In the genomic region with DNA sequence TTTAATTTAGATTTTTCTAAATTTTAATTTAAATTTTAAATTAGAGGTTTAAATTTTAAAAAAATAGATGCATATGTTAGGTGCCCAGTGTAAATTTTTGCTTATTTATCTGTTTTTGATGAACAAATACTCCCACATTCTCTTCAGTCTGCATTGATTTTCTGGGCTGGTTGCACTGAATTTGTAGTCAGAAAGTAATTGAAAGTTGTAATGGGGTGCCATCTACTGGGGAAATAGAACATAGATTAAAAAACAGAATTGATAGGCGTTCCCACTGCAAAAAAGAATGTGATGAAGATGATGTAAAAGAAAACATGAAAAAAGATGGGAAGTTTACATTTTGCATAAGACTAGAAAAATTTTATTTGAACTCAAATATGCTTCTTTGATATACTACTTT, we compare ENCODE assay signal across 1 cellular context.
TF ChIP-seq lines count a peak whose summit lies in the region.

No MANE protein-coding gene starts in this region.

TF ChIP-seq in WTC11, 78 proteins besides CTCF, POLR2A, EP300 and RAD21 (continued from another document):
- TF ChIP-seq, protein P1, sequence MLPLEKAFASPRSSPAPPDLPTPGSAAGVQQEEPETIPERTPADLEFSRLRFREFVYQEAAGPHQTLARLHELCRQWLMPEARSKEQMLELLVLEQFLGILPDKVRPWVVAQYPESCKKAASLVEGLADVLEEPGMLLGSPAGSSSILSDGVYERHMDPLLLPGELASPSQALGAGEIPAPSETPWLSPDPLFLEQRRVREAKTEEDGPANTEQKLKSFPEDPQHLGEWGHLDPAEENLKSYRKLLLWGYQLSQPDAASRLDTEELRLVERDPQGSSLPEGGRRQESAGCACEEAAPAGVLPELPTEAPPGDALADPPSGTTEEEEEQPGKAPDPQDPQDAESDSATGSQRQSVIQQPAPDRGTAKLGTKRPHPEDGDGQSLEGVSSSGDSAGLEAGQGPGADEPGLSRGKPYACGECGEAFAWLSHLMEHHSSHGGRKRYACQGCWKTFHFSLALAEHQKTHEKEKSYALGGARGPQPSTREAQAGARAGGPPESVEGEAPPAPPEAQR (CRISPR knock-in tag; IDR thresholded peaks at IDR 0.05): no peak
